28 cellular contexts compared by ENCODE assay signal in genomic region chr15:99979371-99979770, GRCh38.
"Had no signal": no experiment of that assay in that cellular context is flagged by ENCODE, and none has a peak within 500 bp of the region (broad histone marks: within the 10 kb centered on the region; RNA-seq: fewer than 3 reads in every experiment).

No MANE protein-coding gene starts in this region.

- H3K4me1 ChIP-seq: parathyroid adenoma, psoas muscle, right lobe of liver, tibial artery, transverse colon, upper lobe of right lung, uterus had no signal

- H3K27me3 ChIP-seq: ovary, right lobe of liver, sigmoid colon, suprapubic skin, testis, tibial artery, transverse colon, upper lobe of right lung, uterus had no signal

- DNase-seq: naive thymus-derived CD8-positive, alpha-beta T cell; nephron progenitor cell; nucleus accumbens; ovary; right cardiac atrium; sigmoid colon; small intestine; stimulated activated CD4-positive, alpha-beta T cell treated with anti-CD3 and anti-CD28 coated beads, Interleukin-12 subunit alpha, Interleukin-12 subunit beta, amount 100 ng/mL, for 4 hours; stimulated activated CD4-positive, alpha-beta T cell treated with anti-CD3 and anti-CD28 coated beads, Interleukin-1b, Interleukin-23, amount 100 ng/mL, for 48 hours; stimulated activated CD4-positive, alpha-beta T cell treated with anti-CD3 and anti-CD28 coated beads, Interleukin-4, amount 100 ng/mL, for 1 hour; stimulated activated CD4-positive, alpha-beta T cell treated with anti-CD3 and anti-CD28 coated beads, Interleukin-4, amount 100 ng/mL, for 4 hours; stimulated activated CD8-positive, alpha-beta memory T cell treated with anti-CD3 and anti-CD28 coated beads, Interleukin-4, amount 100 ng/mL, for 48 hours; stimulated activated naive CD4-positive, alpha-beta T cell; stimulated activated naive CD8-positive, alpha-beta T cell treated with anti-CD3 and anti-CD28 coated beads, Interleukin-15, amount 100 ng/mL, for 72 hours; stimulated activated naive CD8-positive, alpha-beta T cell treated with anti-CD3 and anti-CD28 coated beads, Interleukin-15, Interleukin-2, amounts not matched to agents 100 U/mL and 50 U/mL, for 24 hours; substantia nigra; testis; tibial artery; transverse colon; upper lobe of right lung; uterus had no signal

- H3K27ac ChIP-seq: neutrophil, ovary, parathyroid adenoma, psoas muscle, right lobe of liver, sigmoid colon, suprapubic skin, testis, tibial artery, transverse colon, upper lobe of right lung, uterus had no signal

- H3K36me3 ChIP-seq: neutrophil, ovary, right lobe of liver, sigmoid colon, suprapubic skin, tibial artery, transverse colon, upper lobe of right lung, uterus had no signal

- H2AFZ ChIP-seq: parathyroid adenoma had no signal

- H3K9me3 ChIP-seq: neutrophil, ovary, psoas muscle, right lobe of liver, sigmoid colon, suprapubic skin, testis, tibial artery, transverse colon, upper lobe of right lung, uterus had no signal

- H3K9ac ChIP-seq: parathyroid adenoma had no signal

- ATAC-seq: naive thymus-derived CD8-positive, alpha-beta T cell; natural killer cell treated with Interleukin-12 subunit alpha and Interleukin-12 subunit beta and Interleukin-15 and Interleukin-18, amount 100 ng/mL, for 72 hours; psoas muscle; right cardiac atrium; right lobe of liver; stimulated activated memory B cell treated with anti-CD40 and anti-IgM and Interleukin-4, amounts not matched to agents 10 μg/mL and 1 μg/mL and 100 μg/mL, for 72 hours; stimulated activated naive CD8-positive, alpha-beta T cell treated with anti-CD3 and anti-CD28 coated beads, Interleukin-15, amount 100 ng/mL, for 72 hours; stimulated activated naive CD8-positive, alpha-beta T cell treated with anti-CD3 and anti-CD28 coated beads, Interleukin-15, Interleukin-2, amounts not matched to agents 100 U/mL and 50 U/mL, for 24 hours; upper lobe of right lung had no signal

- FAIRE-seq: small intestine had no signal

- H3K4me3 ChIP-seq: ovary, psoas muscle, right lobe of liver, sigmoid colon, suprapubic skin, testis, tibial artery, transverse colon, upper lobe of right lung, uterus had no signal

- H3K79me2 ChIP-seq: parathyroid adenoma had no signal
